In the genomic region with DNA sequence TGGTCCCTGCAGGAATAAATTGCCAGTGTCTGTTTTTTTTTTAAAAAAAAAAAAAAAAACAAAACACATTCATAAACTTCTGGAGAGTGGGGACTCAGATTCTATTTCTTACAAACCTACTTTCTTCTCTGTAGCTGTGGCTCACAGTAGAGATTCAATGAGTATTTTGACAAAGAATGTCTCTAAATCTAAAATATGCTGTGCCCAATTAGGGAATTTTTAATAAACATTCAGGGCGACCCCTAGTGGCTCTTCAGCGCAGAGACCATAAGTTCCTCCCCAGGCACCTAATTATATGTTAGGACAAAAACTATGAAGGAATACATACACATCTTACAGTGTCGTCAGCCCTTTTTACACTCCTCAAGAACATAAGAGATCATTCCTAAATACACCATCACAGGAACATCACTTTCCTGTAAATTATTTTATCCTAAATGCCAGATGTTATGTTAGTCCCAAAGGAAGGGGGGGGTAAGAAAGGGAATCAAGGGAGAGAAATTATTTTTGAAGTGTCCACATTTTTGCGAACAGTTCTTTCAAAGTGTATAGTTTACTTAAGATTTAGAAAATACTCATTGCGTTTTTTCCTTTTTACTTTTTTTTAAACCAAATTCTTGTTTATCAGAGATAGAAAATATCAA, we compare ENCODE assay signal across 9 cellular contexts. TPM values are rescaled to one million over a fixed set of nuclear protein-coding genes. Genes with fewer than 3 reads are reported as not detected.
DNase-seq lines count a peak whose midpoint lies in the region; ATAC-seq, FAIRE-seq and TF ChIP-seq lines count a peak whose summit lies in the region.
"Had no signal": no experiment of that assay in that cellular context is flagged by ENCODE, and none has a peak within 500 bp of the region (broad histone marks: within the 10 kb centered on the region; RNA-seq: fewer than 3 reads in every experiment).

No MANE protein-coding gene starts in this region.

- H3K27ac Mint-ChIP-seq in Calu3 (ENCODE audit: unreplicated experiment) = no peak overlapping the region

- H3K27me3 ChIP-seq in bronchial epithelial cell (ENCODE audit: control insufficient read depth, insufficient read depth, low read length) (no peaks in the 10 kb centered on the region), right lobe of liver (no peaks in the 10 kb centered on the region), tibial artery (no peaks in the 10 kb centered on the region)
- H3K27me3 ChIP-seq: SJCRH30 had no signal

- no peaks in the 10 kb centered on the region for H3K27me3 Mint-ChIP-seq in Calu3 (ENCODE audit: unreplicated experiment)

- H3K4me3 Mint-ChIP-seq in Calu3 (ENCODE audit: low read depth, unreplicated experiment) = no peak overlapping the region

- CTCF ChIA-PET in Calu3 (lab: Charles Lee) (no interaction called here), OCI-LY7 (lab: Charles Lee; ENCODE audit: unreplicated experiment) (interaction anchor here (0.5 kb wide), 1 partner anchor 210 kb away, joined by 4 read pairs; no protein-coding TSS in a partner anchor)

- WGBS in right lobe of liver (ENCODE audit: insufficient coverage, low coverage, low lambda C conversion rate, missing lambda C conversion rate) = 20% methylated on average over 5 of the region's 5 CpGs

- H3K4me3 ChIP-seq in OCI-LY7 (ENCODE audit: low read depth, low read length, poor library complexity, severe bottlenecking) (no peak overlapping the region), bronchial epithelial cell (ENCODE audit: low read depth, low read length) (no peak overlapping the region), right lobe of liver (no peak overlapping the region), tibial artery (no peak overlapping the region)
- H3K4me3 ChIP-seq: SJCRH30 had no signal

- H3K27ac ChIP-seq in OCI-LY7 (ENCODE audit: low read depth, low read length, poor library complexity, severe bottlenecking) (no peak overlapping the region), right lobe of liver (no peak overlapping the region), tibial artery (peak overlapping the region; percentile 73 to 83)

- ATAC-seq in right lobe of liver (peak; percentile 58 to 71 (median 67)), HG03520 (IDR thresholded peaks at IDR 0.05; ENCODE audit: unreplicated experiment) (no peak), GM18870 (IDR thresholded peaks at IDR 0.05; ENCODE audit: unreplicated experiment) (no peak)

- no peaks in the 10 kb centered on the region for H3K9me3 ChIP-seq in OCI-LY7 (ENCODE audit: low read length)
- H3K9me3 ChIP-seq in right lobe of liver = no peaks in the 10 kb centered on the region
- no peaks in the 10 kb centered on the region for H3K9me3 ChIP-seq in tibial artery
- H3K9me3 ChIP-seq: SJCRH30 had no signal

- intact Hi-C loops in Calu3 (cut with micrococcal nuclease; ENCODE audit: unreplicated experiment) = loop anchor here (1.0 to 10.0 kb wide), 2 partner anchors 210 to 301 kb away; no protein-coding TSS in a partner anchor
- intact Hi-C loops in OCI-LY7 (cut with micrococcal nuclease; ENCODE audit: unreplicated experiment) = loop anchor here (1.0 kb wide), 3 partner anchors 92 to 302 kb away; no protein-coding TSS in a partner anchor
- intact Hi-C loops in right lobe of liver (cut with DNase I) = loop anchor here (10.0 kb wide), 2 partner anchors 211 to 301 kb away; no protein-coding TSS in a partner anchor
- intact Hi-C loops in tibial artery (cut with DNase I; ENCODE audit: low total_unique reads) = loop anchor here (2.0 to 10.0 kb wide), 2 partner anchors 209 to 301 kb away; no protein-coding TSS in a partner anchor

- no peaks in the 10 kb centered on the region for H4K20me1 ChIP-seq in OCI-LY7 (ENCODE audit: insufficient read depth, low read length)

- DNase-seq in Calu3 (no peak), HT1080 (ENCODE audit: low read depth) (peak; percentile 70), OCI-LY7 (ENCODE audit: low spot score) (peak; percentile 57), bronchial epithelial cell (ENCODE audit: low read depth) (peak; percentile 47), right lobe of liver (no peak), tibial artery (no peak)

- H3K36me3 ChIP-seq in OCI-LY7 (ENCODE audit: insufficient read depth, low read length) (no peaks in the 10 kb centered on the region), bronchial epithelial cell (ENCODE audit: control insufficient read depth, insufficient read depth, low read length) (peaks cover 32% of the 10 kb centered on the region), right lobe of liver (peaks cover 0 to 23% (median 0%) of the 10 kb centered on the region in 4 donors), tibial artery (peaks cover 25 to 56% (median 47%) of the 10 kb centered on the region in 3 donors)

- BruUV-seq in Calu3 (replicated peaks; lab: Mats Ljungman, UMichigan) (no TSS peak), OCI-LY7 (replicated peaks; lab: Mats Ljungman, UMichigan) (no TSS peak)

- H3K4me1 Mint-ChIP-seq in Calu3 (ENCODE audit: low read depth, unreplicated experiment) = peaks cover 8% of the 10 kb centered on the region

- peak; percentile 21 for TF ChIP-seq CTCF in Calu3 (IDR thresholded peaks at IDR 0.05; ENCODE audit: unreplicated experiment)
- peak; percentile 94 for TF ChIP-seq CTCF in OCI-LY7 (conservative IDR thresholded peaks at IDR 0.05; ENCODE audit: low read length)
- peak; percentile 60 for TF ChIP-seq CTCF in bronchial epithelial cell (IDR thresholded peaks at IDR 0.05; ENCODE audit: insufficient read depth, low read length, severe bottlenecking)
- TF ChIP-seq CTCF in right lobe of liver (IDR thresholded peaks at IDR 0.05) = peak; percentile 74 to 87 (median 81)
- TF ChIP-seq CTCF in tibial artery (IDR thresholded peaks at IDR 0.05) = peak; percentile 78 to 83

- no peak overlapping the region for H2AFZ ChIP-seq in OCI-LY7 (ENCODE audit: low read length)

- H3K79me2 ChIP-seq in OCI-LY7 (ENCODE audit: insufficient read depth, low read depth, low read length) = no peaks in the 10 kb centered on the region

- no peak for TF ChIP-seq POLR2A in right lobe of liver (IDR thresholded peaks at IDR 0.05)

- POLR2A ChIA-PET in OCI-LY7 (lab: Charles Lee) = interaction anchor here (1.0 kb wide), 1 partner anchor 31 kb away, joined by 3 read pairs; no protein-coding TSS in a partner anchor

- no peak for FAIRE-seq in bronchial epithelial cell (lab: Jason Lieb, UNC)

- no peaks in the 10 kb centered on the region for H3K36me3 Mint-ChIP-seq in Calu3 (ENCODE audit: insufficient read depth, unreplicated experiment)

- H3K4me2 ChIP-seq in OCI-LY7 (ENCODE audit: low read length) = no peak overlapping the region

- no peaks in the 10 kb centered on the region for H3K9me3 Mint-ChIP-seq in Calu3 (ENCODE audit: low read depth, unreplicated experiment)

- no peaks in the 10 kb centered on the region for H3K9me2 ChIP-seq in OCI-LY7 (ENCODE audit: insufficient read depth, low read length)

- no peaks in the 10 kb centered on the region for H3K4me1 ChIP-seq in OCI-LY7 (ENCODE audit: insufficient read depth, low read length, poor library complexity, severe bottlenecking)
- peaks cover 0 to 35% (median 4%) of the 10 kb centered on the region in 4 donors for H3K4me1 ChIP-seq in right lobe of liver
- peaks cover 0 to 43% (median 32%) of the 10 kb centered on the region in 4 donors for H3K4me1 ChIP-seq in tibial artery

RNA-seq across cellular contexts. Expression of a gene that starts 21.8 kb away (rescaled TPM):
- total RNA-seq in Calu3 (2022) = 31.0 and 32.4 TPM in 2 replicates
- total RNA-seq in HT1080 (2014; rRNA removed; shearing (Covaris generic)) = 120 and 122 TPM in 2 replicates
- 171 and 198 TPM in 2 replicates for polyA plus RNA-seq in HT1080 (2015; cell fraction: cytosol; rRNA removed)
- polyA plus RNA-seq in HT1080 (2015; cell fraction: nucleus; rRNA removed) = 114 and 127 TPM in 2 replicates
- 37.5 and 44.6 TPM in 2 replicates for total RNA-seq in OCI-LY7 (2014; rRNA removed; shearing (Covaris generic))
- total RNA-seq in OCI-LY7 (2022) = 59.9 and 62.4 TPM in 2 replicates
- 111 and 114 TPM in 2 replicates for total RNA-seq in bronchial epithelial cell
- total RNA-seq in right lobe of liver = 10 to 100 TPM; 34.0 to 48.0 (median 41.7) TPM

RNA-seq across cellular contexts. Expression of a gene that starts 56.9 kb away (rescaled TPM):
- total RNA-seq in Calu3 (2022) = 5.9 and 6.7 TPM in 2 replicates
- 23.3 and 24.6 TPM in 2 replicates for total RNA-seq in HT1080 (2014; rRNA removed; shearing (Covaris generic))
- 18.5 and 24.7 TPM in 2 replicates for polyA plus RNA-seq in HT1080 (2015; cell fraction: cytosol; rRNA removed)
- polyA plus RNA-seq in HT1080 (2015; cell fraction: nucleus; rRNA removed) = 33.9 and 36.0 TPM in 2 replicates
- 13.9 and 18.6 TPM in 2 replicates for total RNA-seq in OCI-LY7 (2014; rRNA removed; shearing (Covaris generic))
- 20.0 and 21.2 TPM in 2 replicates for total RNA-seq in OCI-LY7 (2022)
- 14.0 and 14.1 TPM in 2 replicates for total RNA-seq in bronchial epithelial cell
- 10 to 100 TPM in 1 of 6 experiments, 1 to 10 TPM in 5; 5.5 to 13.2 (median 7.2) TPM for total RNA-seq in right lobe of liver

RNA-seq across cellular contexts. Expression of a gene that starts 57.0 kb away (rescaled TPM):
- total RNA-seq in Calu3 (2022) (not detected in 2 replicates), OCI-LY7 (2022) (not detected in 2 replicates), bronchial epithelial cell (0.13 and 0.26 TPM in 2 replicates), right lobe of liver (not detected)
- 0.35 TPM in 1 of 2 replicates, not detected in the other for total RNA-seq in HT1080 (2014; rRNA removed; shearing (Covaris generic))
- not detected in 2 replicates for polyA plus RNA-seq in HT1080 (2015; cell fraction: cytosol; rRNA removed)
- polyA plus RNA-seq in HT1080 (2015; cell fraction: nucleus; rRNA removed) = 0.11 TPM in 1 of 2 replicates, not detected in the other
- total RNA-seq in OCI-LY7 (2014; rRNA removed; shearing (Covaris generic)) = 0.06 TPM in 1 of 2 replicates, not detected in the other

Comparison
In these comparisons a context has a peak if more than half of its experiments do, and no peak if none do; other contexts are left out.
1. DNase-seq: peak in HT1080 (single experiment), OCI-LY7 (single experiment) and bronchial epithelial cell (single experiment); none in Calu3 (single experiment), right lobe of liver (0 of 3) and tibial artery (0 of 2).
2. CTCF ChIP-seq: peak in every context shown above with its lines; median percentile 94 in OCI-LY7; 81 in right lobe of liver; 80 in tibial artery; 60 in bronchial epithelial cell; 21 in Calu3.
3. H3K27ac ChIP-seq: peak in tibial artery (2 of 2); none in OCI-LY7 (single experiment) and right lobe of liver (0 of 3).
4. ATAC-seq: peak in right lobe of liver (4 of 4); none in HG03520 (single experiment) and GM18870 (single experiment).